Comparison of ENCODE assay signal across 1 cellular context in the genomic region with DNA sequence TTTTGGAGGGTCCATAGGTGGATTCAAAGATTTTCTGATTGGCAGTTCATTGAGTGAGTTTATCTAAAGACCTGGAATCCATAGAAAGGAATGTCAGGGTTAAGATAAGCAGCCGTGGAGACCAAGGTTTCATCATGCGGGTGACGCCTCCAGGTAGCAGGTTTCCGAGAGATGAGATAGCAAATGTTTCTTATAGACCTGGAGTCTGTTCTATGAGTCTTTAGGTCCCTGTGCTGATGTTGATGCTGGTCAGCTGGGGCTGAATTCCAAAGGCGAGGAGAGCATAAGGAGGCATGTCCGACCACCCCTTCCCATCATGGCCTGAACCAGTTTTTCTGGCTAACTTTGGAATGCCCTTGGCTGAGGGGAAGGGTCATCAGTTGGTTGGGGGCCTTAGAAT.
A peak's percentile ranks its signal among the peaks of the same experiment; 100 is the strongest.
TF ChIP-seq lines count a peak whose summit lies in the region.

No MANE protein-coding gene starts in this region.

TF ChIP-seq in HEK293, 187 proteins besides CTCF, POLR2A, EP300 and RAD21 (continued from another document):
- TF ChIP-seq, protein P1, sequence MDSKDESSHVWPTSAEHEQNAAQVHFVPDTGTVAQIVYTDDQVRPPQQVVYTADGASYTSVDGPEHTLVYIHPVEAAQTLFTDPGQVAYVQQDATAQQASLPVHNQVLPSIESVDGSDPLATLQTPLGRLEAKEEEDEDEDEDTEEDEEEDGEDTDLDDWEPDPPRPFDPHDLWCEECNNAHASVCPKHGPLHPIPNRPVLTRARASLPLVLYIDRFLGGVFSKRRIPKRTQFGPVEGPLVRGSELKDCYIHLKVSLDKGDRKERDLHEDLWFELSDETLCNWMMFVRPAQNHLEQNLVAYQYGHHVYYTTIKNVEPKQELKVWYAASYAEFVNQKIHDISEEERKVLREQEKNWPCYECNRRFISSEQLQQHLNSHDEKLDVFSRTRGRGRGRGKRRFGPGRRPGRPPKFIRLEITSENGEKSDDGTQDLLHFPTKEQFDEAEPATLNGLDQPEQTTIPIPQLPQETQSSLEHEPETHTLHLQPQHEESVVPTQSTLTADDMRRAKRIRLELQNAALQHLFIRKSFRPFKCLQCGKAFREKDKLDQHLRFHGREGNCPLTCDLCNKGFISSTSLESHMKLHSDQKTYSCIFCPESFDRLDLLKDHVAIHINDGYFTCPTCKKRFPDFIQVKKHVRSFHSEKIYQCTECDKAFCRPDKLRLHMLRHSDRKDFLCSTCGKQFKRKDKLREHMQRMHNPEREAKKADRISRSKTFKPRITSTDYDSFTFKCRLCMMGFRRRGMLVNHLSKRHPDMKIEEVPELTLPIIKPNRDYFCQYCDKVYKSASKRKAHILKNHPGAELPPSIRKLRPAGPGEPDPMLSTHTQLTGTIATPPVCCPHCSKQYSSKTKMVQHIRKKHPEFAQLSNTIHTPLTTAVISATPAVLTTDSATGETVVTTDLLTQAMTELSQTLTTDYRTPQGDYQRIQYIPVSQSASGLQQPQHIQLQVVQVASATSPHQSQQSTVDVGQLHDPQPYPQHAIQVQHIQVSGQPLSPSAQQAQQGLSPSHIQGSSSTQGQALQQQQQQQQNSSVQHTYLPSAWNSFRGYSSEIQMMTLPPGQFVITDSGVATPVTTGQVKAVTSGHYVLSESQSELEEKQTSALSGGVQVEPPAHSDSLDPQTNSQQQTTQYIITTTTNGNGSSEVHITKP (tag by site-specific recombination; IDR thresholded peaks at IDR 0.05): 0 out of 2 replicates have a peak, but pooled peaks have one; percentile 33
